14 cellular contexts compared by ENCODE assay signal in genomic region chr7:94556028-94556427, GRCh38. TPM values are rescaled to one million over a fixed set of nuclear protein-coding genes. Genes with fewer than 3 reads are reported as not detected.
DNase-seq lines count a peak whose midpoint lies in the region; ATAC-seq lines count a peak whose summit lies in the region.
"Had no signal": no experiment of that assay in that cellular context is flagged by ENCODE, and none has a peak within 500 bp of the region (broad histone marks: within the 10 kb centered on the region; RNA-seq: fewer than 3 reads in every experiment).

No MANE protein-coding gene starts in this region.

- no peaks in the 10 kb centered on the region for H3K27me3 Mint-ChIP-seq in stimulated activated memory B cell treated with anti-CD40 and anti-IgM and Interleukin-4, amounts not matched to agents 10 μg/mL and 1 μg/mL and 100 μg/mL, for 72 hours
- H3K27me3 Mint-ChIP-seq in activated T-cell treated with anti-CD3 and anti-CD28 coated beads, Interleukin-2, amount 50 U/mL, for 4 hours (ENCODE audit: low read depth) = no peaks in the 10 kb centered on the region
- H3K27me3 Mint-ChIP-seq: activated naive CD8-positive, alpha-beta T cell had no signal

- no peak for DNase-seq in activated T-cell treated with anti-CD3 and anti-CD28 coated beads, Interleukin-2, amount 50 U/mL, for 4 hours
- DNase-seq in LoVo (ENCODE audit: low spot score) (no peak), T-helper 9 cell (no peak)
- DNase-seq in stimulated activated naive CD4-positive, alpha-beta T cell (lab: John Stamatoyannopoulos, UW) = no peak
- DNase-seq: CD8-positive, alpha-beta T cell; GDM1; NCI-H510A; RPMI8226; upper lobe of right lung had no signal

- no peaks in the 10 kb centered on the region for H3K9me3 Mint-ChIP-seq in stimulated activated memory B cell treated with anti-CD40 and anti-IgM and Interleukin-4, amounts not matched to agents 10 μg/mL and 1 μg/mL and 100 μg/mL, for 72 hours
- H3K9me3 Mint-ChIP-seq in activated T-cell treated with anti-CD3 and anti-CD28 coated beads, Interleukin-2, amount 50 U/mL, for 4 hours = no peaks in the 10 kb centered on the region
- H3K9me3 Mint-ChIP-seq: CD8-positive, alpha-beta T cell had no signal

- peaks cover 21% of the 10 kb centered on the region for H3K4me1 Mint-ChIP-seq in stimulated activated memory B cell treated with anti-CD40 and anti-IgM and Interleukin-4, amounts not matched to agents 10 μg/mL and 1 μg/mL and 100 μg/mL, for 72 hours
- H3K4me1 Mint-ChIP-seq in activated T-cell treated with anti-CD3 and anti-CD28 coated beads, Interleukin-2, amount 50 U/mL, for 4 hours (ENCODE audit: low read depth) = no peaks in the 10 kb centered on the region

- peak; percentile 75 for ATAC-seq in GM18870 (IDR thresholded peaks at IDR 0.05; ENCODE audit: unreplicated experiment)
- peak; percentile 78 for ATAC-seq in GM21723 (IDR thresholded peaks at IDR 0.05; ENCODE audit: unreplicated experiment)
- ATAC-seq in HG03342 (IDR thresholded peaks at IDR 0.05; ENCODE audit: unreplicated experiment) = peak; percentile 73
- ATAC-seq in stimulated activated memory B cell treated with anti-CD40 and anti-IgM and Interleukin-4, amounts not matched to agents 10 μg/mL and 1 μg/mL and 100 μg/mL, for 72 hours = peak; percentile 91
- ATAC-seq in activated T-cell treated with anti-CD3 and anti-CD28 coated beads, Interleukin-2, amount 50 U/mL, for 4 hours = no peak
- ATAC-seq: CD8-positive, alpha-beta T cell; upper lobe of right lung had no signal

- H3K27ac Mint-ChIP-seq in stimulated activated memory B cell treated with anti-CD40 and anti-IgM and Interleukin-4, amounts not matched to agents 10 μg/mL and 1 μg/mL and 100 μg/mL, for 72 hours = peak overlapping the region; percentile 35
- H3K27ac Mint-ChIP-seq: activated naive CD8-positive, alpha-beta T cell; CD8-positive, alpha-beta T cell had no signal

- peak overlapping the region; percentile 14 for H3K4me3 Mint-ChIP-seq in stimulated activated memory B cell treated with anti-CD40 and anti-IgM and Interleukin-4, amounts not matched to agents 10 μg/mL and 1 μg/mL and 100 μg/mL, for 72 hours
- no peak overlapping the region for H3K4me3 Mint-ChIP-seq in activated T-cell treated with anti-CD3 and anti-CD28 coated beads, Interleukin-2, amount 50 U/mL, for 4 hours
- H3K4me3 Mint-ChIP-seq: activated naive CD8-positive, alpha-beta T cell; CD8-positive, alpha-beta T cell had no signal

- H3K36me3 Mint-ChIP-seq in stimulated activated memory B cell treated with anti-CD40 and anti-IgM and Interleukin-4, amounts not matched to agents 10 μg/mL and 1 μg/mL and 100 μg/mL, for 72 hours = peaks cover 26% of the 10 kb centered on the region
- peaks cover 31% of the 10 kb centered on the region for H3K36me3 Mint-ChIP-seq in activated T-cell treated with anti-CD3 and anti-CD28 coated beads, Interleukin-2, amount 50 U/mL, for 4 hours (ENCODE audit: insufficient read depth)

RNA-seq across cellular contexts. Expression of gene CASD1, which starts 46.4 kb away (rescaled TPM):
- 10 to 100 TPM; 15.0 to 16.6 (median 15.0) TPM for total RNA-seq in activated T-cell treated with anti-CD3 and anti-CD28 coated beads, Interleukin-2, amount 50 U/mL, for 4 hours

Comparison
In these comparisons a context has a peak if more than half of its experiments do, and no peak if none do; other contexts are left out.
1. ATAC-seq: peak in GM18870 (single experiment), GM21723 (single experiment), HG03342 (single experiment) and stimulated activated memory B cell treated with anti-CD40 and anti-IgM and Interleukin-4, amounts not matched to agents 10 μg/mL and 1 μg/mL and 100 μg/mL, for 72 hours (single experiment); none in activated T-cell treated with anti-CD3 and anti-CD28 coated beads, Interleukin-2, amount 50 U/mL, for 4 hours (0 of 2).